In the genomic region with DNA sequence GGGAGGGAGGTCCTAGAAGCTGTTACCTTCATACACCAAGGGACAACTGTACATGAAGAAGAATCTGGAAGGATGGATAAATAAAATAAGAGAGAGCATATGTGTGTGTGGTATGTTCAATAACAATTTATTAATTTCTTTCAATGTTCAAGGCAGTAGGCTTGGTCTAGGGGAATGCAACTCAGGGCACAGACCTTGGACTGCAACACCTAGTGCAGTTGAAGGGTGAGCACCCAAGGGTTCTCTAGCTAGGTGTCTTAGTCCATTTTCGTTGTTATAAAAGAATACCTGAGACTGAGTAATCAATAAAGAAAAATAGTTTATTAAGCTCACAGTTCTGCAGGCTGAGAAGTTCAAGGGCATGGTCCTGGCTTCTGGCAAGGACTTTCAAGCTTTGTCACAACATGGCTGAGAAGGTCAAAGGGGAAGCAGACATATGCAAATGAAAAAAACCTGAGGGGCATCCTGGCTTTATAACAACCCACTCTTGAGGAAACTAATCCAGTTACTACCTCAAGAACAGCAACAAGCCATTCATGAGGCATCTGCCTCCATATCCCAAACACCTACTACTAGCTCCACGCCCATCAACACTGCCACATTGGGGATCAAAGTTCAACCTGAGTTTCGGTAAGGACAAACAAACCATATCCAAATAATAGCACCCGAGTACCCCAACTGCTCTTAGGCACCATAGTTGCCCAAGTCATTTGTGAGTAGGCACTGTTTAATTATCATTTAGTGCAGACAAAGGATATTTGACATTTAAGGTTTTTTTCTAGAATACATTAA, we compare ENCODE assay signal across 35 cellular contexts. TPM values are rescaled to one million over a fixed set of nuclear protein-coding genes. Genes with fewer than 3 reads are reported as not detected.
"Had no signal": no experiment of that assay in that cellular context is flagged by ENCODE, and none has a peak within 500 bp of the region (broad histone marks: within the 10 kb centered on the region; RNA-seq: fewer than 3 reads in every experiment).

No MANE protein-coding gene starts in this region.

- H3K4me3 ChIP-seq: adrenal gland, ascending aorta, body of pancreas, breast epithelium, cardiac muscle cell had no signal

- H3K27ac ChIP-seq: adrenal gland, ascending aorta, body of pancreas, brain microvascular endothelial cell, breast epithelium, cardiac muscle cell had no signal

- ATAC-seq: activated naive CD4-positive, alpha-beta T cell treated with anti-CD3 and anti-CD28 coated beads, Interleukin-2, amount 50 U/mL, for 72 hours; activated naive CD8-positive, alpha-beta T cell treated with anti-CD3 and anti-CD28 coated beads, Interleukin-2, amount 50 U/mL, for 24 hours; activated T-cell treated with anti-CD3 and anti-CD28 coated beads, Interleukin-2, amount 50 U/mL, for 4 hours; activated T-cell treated with anti-CD3 and anti-CD28 coated beads, Interleukin-2, amount 50 U/mL, for 72 hours; activated T-helper 17 cell treated with anti-CD3 and anti-CD28 coated beads, Interleukin-2, amount 50 U/mL, for 72 hours; body of pancreas had no signal

- FAIRE-seq: astrocyte, bronchial epithelial cell had no signal

- H3K9me3 ChIP-seq: adrenal gland, ascending aorta, body of pancreas, breast epithelium had no signal

- H3K36me3 ChIP-seq: adrenal gland, ascending aorta, brain microvascular endothelial cell, breast epithelium had no signal

- H3K4me1 ChIP-seq: adrenal gland, ascending aorta, body of pancreas, breast epithelium had no signal

- DNase-seq: activated effector memory CD4-positive, alpha-beta T cell treated with anti-CD3 and anti-CD28 coated beads, Interleukin-2, amount 50 U/mL, for 16 hours; activated effector memory CD4-positive, alpha-beta T cell treated with Interleukin-2 at 50 U/mL for 16 hours; activated gamma-delta T cell; activated gamma-delta T cell treated with Interleukin-2 at 50 U/mL for 16 hours; activated naive CD4-positive, alpha-beta T cell; activated naive CD4-positive, alpha-beta T cell treated with anti-CD3 and anti-CD28 coated beads for 36 hours; activated naive CD4-positive, alpha-beta T cell treated with anti-CD3 and anti-CD28 coated beads, Interleukin-2, amount 10 ng/mL, durations not matched to agents 7 days and 5 days; activated naive CD4-positive, alpha-beta T cell treated with anti-CD3 and anti-CD28 coated beads, Interleukin-2, amount 50 U/mL, for 16 hours; activated naive CD4-positive, alpha-beta T cell treated with Interleukin-2 at 50 U/mL for 16 hours; activated naive CD8-positive, alpha-beta T cell treated with anti-CD3 and anti-CD28 coated beads for 36 hours; activated naive CD8-positive, alpha-beta T cell treated with anti-CD3 and anti-CD28 coated beads, Interleukin-2, amount 10 ng/mL, durations not matched to agents 7 days and 5 days; activated naive CD8-positive, alpha-beta T cell treated with anti-CD3 and anti-CD28 coated beads, Interleukin-2, amount 50 U/mL, for 24 hours; activated T-cell treated with anti-CD3 and anti-CD28 coated beads, Interleukin-2, amount 50 U/mL, for 1 hour; activated T-cell treated with anti-CD3 and anti-CD28 coated beads, Interleukin-2, amount 50 U/mL, for 24 hours; activated T-cell treated with anti-CD3 and anti-CD28 coated beads, Interleukin-2, amount 50 U/mL, for 4 hours; activated T-cell treated with anti-CD3 and anti-CD28 coated beads, Interleukin-2, amount 50 U/mL, for 48 hours; activated T-cell treated with anti-CD3 and anti-CD28 coated beads, Interleukin-2, amount 50 U/mL, for 72 hours; adrenal gland; amniotic stem cell; amygdala; anterior cingulate cortex; aorta; body of pancreas; brain microvascular endothelial cell; caudate nucleus; central memory CD4-positive, alpha-beta T cell; cerebellar nuclear complex had no signal

- H3K27me3 ChIP-seq: adrenal gland, ascending aorta, body of pancreas, brain microvascular endothelial cell, breast epithelium, cardiac muscle cell had no signal

RNA-seq across cellular contexts. Expression of gene SGCE, which starts 15.7 kb away (rescaled TPM):
- total RNA-seq: activated T-helper 1 cell treated with anti-CD3 and anti-CD28 coated beads, Interleukin-12 subunit alpha, Interleukin-12 subunit beta, Interleukin-2, Interleukin-4 antibody, amounts not matched to agents 30 ng/mL and 10 ng/mL and 1 ng/mL, durations not matched to agents 14 hours and 24 hours and 36 hours had no signal
